20 cellular contexts compared by ENCODE assay signal in genomic region chr1:43800801-43801200, GRCh38.
DNase-seq lines count a peak whose midpoint lies in the region; ATAC-seq and TF ChIP-seq lines count a peak whose summit lies in the region.
"Had no signal": no experiment of that assay in that cellular context is flagged by ENCODE, and none has a peak within 500 bp of the region (broad histone marks: within the 10 kb centered on the region; RNA-seq: fewer than 3 reads in every experiment).

No MANE protein-coding gene starts in this region.

- H3K27ac Mint-ChIP-seq in HFFc6 (peak overlapping the region; percentile 86), nephron (peak overlapping the region; percentile 60 to 80 (median 77))
- H3K27ac Mint-ChIP-seq: CD8-positive, alpha-beta T cell had no signal

- DNase-seq in HFFc6 (no peak), epithelial cell of prostate (ENCODE audit: low read depth, low spot score) (no peak), activated gamma-delta T cell (lab: John Stamatoyannopoulos, UW) (no peak)
- DNase-seq: AML-193; Caco-2; CD8-positive, alpha-beta T cell; NCI-H1048; NCI-H1417 treated with DMSO at 0.1 percent for 48 hours; NCI-H1694 treated with DMSO at 0.1 percent for 48 hours; NCI-H2081; NCI-H2227 treated with DMSO at 0.1 percent for 48 hours; NCI-H526 treated with DMSO at 0.1 percent for 48 hours had no signal

- H3K4me2 ChIP-seq in BLaER1, result peak overlapping the region; percentile 36; the same call in 1 of the 2 replicates

- H3K4me1 ChIP-seq in BLaER1, result peaks cover 42% of the 10 kb centered on the region
- H3K4me1 ChIP-seq: Caco-2 had no signal

- TF ChIP-seq CTCF in HFFc6 (IDR thresholded peaks at IDR 0.05) (no peak), nephron (IDR thresholded peaks at IDR 0.05; ENCODE audit: unreplicated experiment in 3 of 3) (no peak)

- no peak overlapping the region for H3K4me3 ChIP-seq in BLaER1
- H3K4me3 ChIP-seq: GM12878 had no signal

- H3K27me3 Mint-ChIP-seq in HFFc6 (ENCODE audit: insufficient read depth), result no peaks in the 10 kb centered on the region
- no peaks in the 10 kb centered on the region for H3K27me3 Mint-ChIP-seq in nephron (ENCODE audit: low read depth)

- peaks cover 50% of the 10 kb centered on the region for H3K36me3 ChIP-seq in BLaER1

- H4K20me1 ChIP-seq in BLaER1, result no peaks in the 10 kb centered on the region

- 0 out of 2 replicates have a peak, but pooled peaks cover 5% of the 10 kb centered on the region for H3K9me3 ChIP-seq in BLaER1
- H3K9me3 ChIP-seq: Caco-2 had no signal

- H3K9me3 Mint-ChIP-seq in HFFc6 (no peaks in the 10 kb centered on the region), nephron (no peaks in the 10 kb centered on the region)
- H3K9me3 Mint-ChIP-seq: CD8-positive, alpha-beta T cell had no signal

- ATAC-seq in HG03439 (IDR thresholded peaks at IDR 0.05; ENCODE audit: unreplicated experiment) (no peak), GM18517 (IDR thresholded peaks at IDR 0.05; ENCODE audit: unreplicated experiment) (no peak)
- ATAC-seq: CD8-positive, alpha-beta T cell; HCT116; Panc1 had no signal

- H3K27me3 ChIP-seq in BLaER1, result no peaks in the 10 kb centered on the region

- H3K4me3 Mint-ChIP-seq in HFFc6, result no peak overlapping the region
- no peak overlapping the region for H3K4me3 Mint-ChIP-seq in nephron
- H3K4me3 Mint-ChIP-seq: CD8-positive, alpha-beta T cell had no signal

- no peak overlapping the region for H3K9ac ChIP-seq in BLaER1

- no peak overlapping the region for H3K27ac ChIP-seq in BLaER1
- H3K27ac ChIP-seq in epithelial cell of prostate, result peak overlapping the region; percentile 79
- H3K27ac ChIP-seq: C4-2B had no signal

- peaks cover 26% of the 10 kb centered on the region for H3K36me3 Mint-ChIP-seq in HFFc6 (ENCODE audit: low read depth)
- H3K36me3 Mint-ChIP-seq in nephron (ENCODE audit: low read depth), result peaks cover 15% of the 10 kb centered on the region

- H3K4me1 Mint-ChIP-seq in HFFc6 (ENCODE audit: low read depth), result peaks cover 28% of the 10 kb centered on the region
- peaks cover 28% of the 10 kb centered on the region for H3K4me1 Mint-ChIP-seq in nephron
